In the genomic region with DNA sequence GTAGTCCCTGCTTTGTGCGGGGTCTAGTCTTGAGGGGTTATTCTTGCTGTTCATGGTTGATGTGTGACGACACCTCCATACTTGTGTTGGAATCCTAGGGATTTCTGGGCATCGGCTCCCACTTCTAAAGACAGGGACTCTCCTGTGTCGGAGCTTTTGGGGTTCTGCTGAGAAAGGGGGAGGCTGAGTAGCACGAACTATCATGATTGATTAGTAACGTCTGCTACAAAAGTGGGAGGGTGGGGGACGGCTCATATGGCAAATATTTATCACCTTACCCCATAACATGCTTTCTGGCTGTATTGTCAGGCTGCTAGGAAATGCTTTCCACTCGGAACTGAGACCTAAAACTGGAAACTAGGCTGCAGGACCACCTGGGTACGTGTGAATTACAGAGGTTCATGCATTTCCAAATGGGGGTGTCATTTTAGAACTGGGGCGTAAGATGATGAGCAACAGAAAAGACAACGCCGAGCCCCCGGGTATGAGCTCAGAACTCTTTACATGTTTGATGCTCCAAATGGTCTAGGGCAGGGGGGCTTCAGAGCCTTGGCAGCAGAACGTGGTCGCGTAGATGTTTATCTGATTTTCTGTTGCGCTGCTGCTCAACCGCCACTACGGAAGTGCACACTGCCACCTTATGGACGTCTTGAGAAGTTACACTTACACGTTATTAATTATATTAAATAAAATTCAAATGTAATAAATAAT, we compare ENCODE assay signal across 8 cellular contexts. TPM values are rescaled to one million over a fixed set of nuclear protein-coding genes. Genes with fewer than 3 reads are reported as not detected.
A peak's percentile ranks its signal among the peaks of the same experiment; 100 is the strongest.
DNase-seq lines count a peak whose midpoint lies in the region; ATAC-seq and TF ChIP-seq lines count a peak whose summit lies in the region.

No MANE protein-coding gene starts in this region.

- H3K4me3 Mint-ChIP-seq in activated CD8-positive, alpha-beta T cell treated with anti-CD3 and anti-CD28 coated beads for 36 hours = peak overlapping the region; percentile 68
- no peak overlapping the region for H3K4me3 Mint-ChIP-seq in endothelial cell (ENCODE audit: unreplicated experiment)

- H3K4me3 ChIP-seq in mucosa of descending colon (no peak overlapping the region), stomach smooth muscle (ENCODE audit: low read length in 2 of 2) (peak overlapping the region; percentile 61 to 66)

- no peak overlapping the region for H3K9ac ChIP-seq in stomach smooth muscle (ENCODE audit: low read length in 2 of 2)

- peaks cover 3% of the 10 kb centered on the region for H3K27me3 Mint-ChIP-seq in activated CD8-positive, alpha-beta T cell treated with anti-CD3 and anti-CD28 coated beads for 36 hours
- H3K27me3 Mint-ChIP-seq in endothelial cell (ENCODE audit: unreplicated experiment) = no peaks in the 10 kb centered on the region

- H3K4me1 ChIP-seq in mucosa of descending colon (ENCODE audit: low read depth) = peaks cover 2% of the 10 kb centered on the region
- H3K4me1 ChIP-seq in stomach smooth muscle (ENCODE audit: control insufficient read depth, insufficient read depth, low read length) = peaks cover 4% of the 10 kb centered on the region

- intact Hi-C loops in activated CD8-positive, alpha-beta T cell treated with anti-CD3 and anti-CD28 coated beads for 36 hours (cut with micrococcal nuclease) = no loop called here
- intact Hi-C loops in mucosa of descending colon (cut with DNase I, micrococcal nuclease) = no loop called here

- ATAC-seq in GM18498 (IDR thresholded peaks at IDR 0.05; ENCODE audit: unreplicated experiment) (peak; percentile 47), mucosa of descending colon (peak; percentile 48), GM18909 (IDR thresholded peaks at IDR 0.05; ENCODE audit: poor library complexity, unreplicated experiment) (no peak)
- peak; percentile 62 for ATAC-seq in activated CD8-positive, alpha-beta T cell treated with anti-CD3 and anti-CD28 coated beads for 36 hours

- no peaks in the 10 kb centered on the region for H3K27me3 ChIP-seq in stomach smooth muscle (ENCODE audit: control insufficient read depth in 1 of 2, insufficient read depth in 2 of 2, low read length in 2 of 2)

- TF ChIP-seq CTCF in AG09319 (IDR thresholded peaks at IDR 0.05; ENCODE audit: low read depth, low read length) = peak; percentile 62
- peak; percentile 88 for TF ChIP-seq CTCF in activated CD8-positive, alpha-beta T cell treated with anti-CD3 and anti-CD28 coated beads for 36 hours (IDR thresholded peaks at IDR 0.05)
- peak; percentile 84 for TF ChIP-seq CTCF in endothelial cell (IDR thresholded peaks at IDR 0.05; ENCODE audit: unreplicated experiment)
- peak; percentile 51 for TF ChIP-seq CTCF in mucosa of descending colon (IDR thresholded peaks at IDR 0.05)

- DNase-seq in AG09319 (ENCODE audit: extremely low read depth, low read depth) = peak; percentile 8
- peak; percentile 0 for DNase-seq in NCI-H2227 treated with DMSO at 0.1 percent for 48 hours (lab: John Stamatoyannopoulos, UW)
- peak; percentile 39 for DNase-seq in activated CD8-positive, alpha-beta T cell treated with anti-CD3 and anti-CD28 coated beads for 36 hours
- DNase-seq in endothelial cell (ENCODE audit: low spot score) = peak; percentile 42
- peak in 2 of 3 donors; percentile 34 to 45 for DNase-seq in mucosa of descending colon

- H3K4me1 Mint-ChIP-seq in activated CD8-positive, alpha-beta T cell treated with anti-CD3 and anti-CD28 coated beads for 36 hours (ENCODE audit: low read depth) = peaks cover 3% of the 10 kb centered on the region
- H3K4me1 Mint-ChIP-seq in endothelial cell (ENCODE audit: unreplicated experiment) = no peaks in the 10 kb centered on the region

- no peak overlapping the region for H3K27ac ChIP-seq in stomach smooth muscle (ENCODE audit: low read length)

- POLR2A ChIA-PET in activated CD8-positive, alpha-beta T cell treated with anti-CD3 and anti-CD28 coated beads for 36 hours (lab: Charles Lee) = no interaction called here

- H3K9me3 ChIP-seq in mucosa of descending colon (no peaks in the 10 kb centered on the region), stomach smooth muscle (ENCODE audit: control insufficient read depth in 2 of 2, low read length in 2 of 2) (no peaks in the 10 kb centered on the region)

- no peak overlapping the region for H3K27ac Mint-ChIP-seq in activated CD8-positive, alpha-beta T cell treated with anti-CD3 and anti-CD28 coated beads for 36 hours
- no peak overlapping the region for H3K27ac Mint-ChIP-seq in endothelial cell (ENCODE audit: unreplicated experiment)

- H3K9me3 Mint-ChIP-seq in activated CD8-positive, alpha-beta T cell treated with anti-CD3 and anti-CD28 coated beads for 36 hours = no peaks in the 10 kb centered on the region
- no peaks in the 10 kb centered on the region for H3K9me3 Mint-ChIP-seq in endothelial cell (ENCODE audit: unreplicated experiment)

- H3K36me3 ChIP-seq in mucosa of descending colon (ENCODE audit: low read depth) (peaks cover 3% of the 10 kb centered on the region), stomach smooth muscle (ENCODE audit: control insufficient read depth in 2 of 2, insufficient read depth in 2 of 2, low read length in 2 of 2) (no peaks in the 10 kb centered on the region)

- CTCF ChIA-PET in activated CD8-positive, alpha-beta T cell treated with anti-CD3 and anti-CD28 coated beads for 36 hours (lab: Charles Lee) = interaction anchor here (0.6 to 3.0 kb wide), 28 partner anchors 8 to 338 kb away, joined by 3 to 15 read pairs (median 3); no protein-coding TSS in a partner anchor

- H3K36me3 Mint-ChIP-seq in activated CD8-positive, alpha-beta T cell treated with anti-CD3 and anti-CD28 coated beads for 36 hours (ENCODE audit: low read depth) = no peaks in the 10 kb centered on the region
- no peaks in the 10 kb centered on the region for H3K36me3 Mint-ChIP-seq in endothelial cell (ENCODE audit: low read depth, unreplicated experiment)

RNA-seq across cellular contexts. Expression of gene NME8, which starts 15.1 kb away (rescaled TPM):
- not detected for total RNA-seq in activated CD8-positive, alpha-beta T cell treated with anti-CD3 and anti-CD28 coated beads for 36 hours
- total RNA-seq in endothelial cell (ENCODE audit: unreplicated experiment) = not detected
- total RNA-seq in mucosa of descending colon = not detected
